ENCODE assay signal across 8 cellular contexts in genomic region chr6:29748391-29749352, GRCh38. TPM values are rescaled to one million over a fixed set of nuclear protein-coding genes. Genes with fewer than 3 reads are reported as not detected.
DNase-seq lines count a peak whose midpoint lies in the region; ATAC-seq and TF ChIP-seq lines count a peak whose summit lies in the region.

No MANE protein-coding gene starts in this region.

- POLR2A ChIA-PET in activated CD8-positive, alpha-beta T cell treated with anti-CD3 and anti-CD28 coated beads for 36 hours (lab: Charles Lee), result interaction anchor here (0.7 to 2.9 kb wide), 7 partner anchors 12 to 63 kb away, joined by 3 to 13 read pairs (median 3); no protein-coding TSS in a partner anchor

- peak; percentile 75 for ATAC-seq in HG02943 (IDR thresholded peaks at IDR 0.05; ENCODE audit: low read depth, unreplicated experiment)
- ATAC-seq in activated CD8-positive, alpha-beta T cell treated with anti-CD3 and anti-CD28 coated beads for 36 hours, result peak; percentile 81

- no peaks in the 10 kb centered on the region for H3K27me3 Mint-ChIP-seq in activated CD8-positive, alpha-beta T cell treated with anti-CD3 and anti-CD28 coated beads for 36 hours

- H3K36me3 Mint-ChIP-seq in activated CD8-positive, alpha-beta T cell treated with anti-CD3 and anti-CD28 coated beads for 36 hours (ENCODE audit: low read depth), result no peaks in the 10 kb centered on the region

- DNase-seq in SIG-M5 treated with dmso at 0.1 percent for 504 hours (lab: John Stamatoyannopoulos, UW; ENCODE audit: unreplicated experiment), result peak; percentile 80
- DNase-seq in SIG-M5 (lab: John Stamatoyannopoulos, UW), result no peak
- DNase-seq in NCI-H460 (ENCODE audit: extremely low read depth, low read depth), result peak; percentile 68
- DNase-seq in activated CD8-positive, alpha-beta T cell treated with anti-CD3 and anti-CD28 coated beads for 36 hours, result peak; percentile 89
- peak; percentile 82 for DNase-seq in effector CD4-positive, alpha-beta T cell
- peak; percentile 97 for DNase-seq in medulla oblongata (ENCODE audit: extremely low spot score)
- peak; percentile 59 to 73 (median 71) for DNase-seq in stimulated activated CD4-positive, alpha-beta T cell treated with anti-CD3 and anti-CD28 coated beads, TNF-alpha, amount 100 ng/mL, for 4 hours (ENCODE audit: low read depth in 3 of 3)

- H3K27ac Mint-ChIP-seq in activated CD8-positive, alpha-beta T cell treated with anti-CD3 and anti-CD28 coated beads for 36 hours, result peak overlapping the region; percentile 79

- CTCF ChIA-PET in activated CD8-positive, alpha-beta T cell treated with anti-CD3 and anti-CD28 coated beads for 36 hours (lab: Charles Lee), result interaction anchor here (0.7 to 7.3 kb wide), 18 partner anchors 8 to 99 kb away, joined by 3 to 70 read pairs (median 5); no protein-coding TSS in a partner anchor

- intact Hi-C loops in activated CD8-positive, alpha-beta T cell treated with anti-CD3 and anti-CD28 coated beads for 36 hours (cut with micrococcal nuclease), result no loop called here

- peak overlapping the region; percentile 87 for H3K4me3 Mint-ChIP-seq in activated CD8-positive, alpha-beta T cell treated with anti-CD3 and anti-CD28 coated beads for 36 hours

- TF ChIP-seq CTCF in activated CD8-positive, alpha-beta T cell treated with anti-CD3 and anti-CD28 coated beads for 36 hours (IDR thresholded peaks at IDR 0.05), result no peak

- H3K4me1 Mint-ChIP-seq in activated CD8-positive, alpha-beta T cell treated with anti-CD3 and anti-CD28 coated beads for 36 hours (ENCODE audit: low read depth), result peaks cover 38% of the 10 kb centered on the region

- H3K9me3 Mint-ChIP-seq in activated CD8-positive, alpha-beta T cell treated with anti-CD3 and anti-CD28 coated beads for 36 hours, result no peaks in the 10 kb centered on the region

RNA-seq across cellular contexts. Expression of gene HLA-F, which starts 25.4 kb away (rescaled TPM):
- 17.7 and 18.5 TPM in 2 replicates for total RNA-seq in NCI-H460 (2014; rRNA removed; shearing (Covaris generic))
- 43.3 and 49.1 TPM in 2 replicates for polyA plus RNA-seq in NCI-H460 (2014; cell fraction: nucleus; rRNA removed)
- total RNA-seq in activated CD8-positive, alpha-beta T cell treated with anti-CD3 and anti-CD28 coated beads for 36 hours, result 100 to 1,000 TPM; 172 TPM
